ENCODE assay signal across 18 cellular contexts in genomic region chr13:72208112-72208645, GRCh38.
DNase-seq lines count a peak whose midpoint lies in the region; ATAC-seq and TF ChIP-seq lines count a peak whose summit lies in the region.
"Had no signal": no experiment of that assay in that cellular context is flagged by ENCODE, and none has a peak within 500 bp of the region (broad histone marks: within the 10 kb centered on the region; RNA-seq: fewer than 3 reads in every experiment).

No MANE protein-coding gene starts in this region.

- H3K4me3 Mint-ChIP-seq in MCF 10A (ENCODE audit: unreplicated experiment): no peak overlapping the region
- H3K4me3 Mint-ChIP-seq: IgD-negative memory B cell had no signal

- in situ Hi-C loops in mammary epithelial cell (cut with MboI; ENCODE audit: low sequenced_read_pairs in 2 of 2): no loop called here

- peak; percentile 36 for ATAC-seq in esophagus mucosa
- ATAC-seq in left lung: no peak
- no peak for ATAC-seq in GM21717 (IDR thresholded peaks at IDR 0.05; ENCODE audit: unreplicated experiment)

- H3K4me1 ChIP-seq in mammary epithelial cell (ENCODE audit: insufficient read depth, low read length) (peaks cover 29% of the 10 kb centered on the region), testis (no peaks in the 10 kb centered on the region), left lung (no peaks in the 10 kb centered on the region)

- H3K9me3 Mint-ChIP-seq in MCF 10A (ENCODE audit: unreplicated experiment): no peaks in the 10 kb centered on the region

- POLR2A ChIA-PET in MCF 10A (lab: Yijun Ruan, JAX): no interaction called here

- CTCF ChIA-PET in mammary epithelial cell (lab: Charles Lee; ENCODE audit: low non-redundant PET): no interaction called here
- CTCF ChIA-PET in MCF 10A (lab: Yijun Ruan, JAX): interaction anchor here (0.6 to 1.3 kb wide), 3 partner anchors 8 to 362 kb away, joined by 3 to 4 read pairs (median 3); no protein-coding TSS in a partner anchor

- TF ChIP-seq CTCF in mammary epithelial cell (conservative IDR thresholded peaks at IDR 0.05 in 1 of 2, IDR thresholded peaks at IDR 0.05 in 1 of 2; ENCODE audit: extremely low read depth in 1 of 2, insufficient read depth in 1 of 2, low read depth in 1 of 2, low read length in 2 of 2): no peak
- TF ChIP-seq CTCF in MCF 10A (IDR thresholded peaks at IDR 0.05; ENCODE audit: unreplicated experiment): no peak
- no peak for TF ChIP-seq CTCF in testis (IDR thresholded peaks at IDR 0.05)
- TF ChIP-seq CTCF in left lung (IDR thresholded peaks at IDR 0.05): no peak

- no peak for TF ChIP-seq POLR2A in testis (IDR thresholded peaks at IDR 0.05)

- H3K4me2 ChIP-seq in mammary epithelial cell (ENCODE audit: insufficient read depth, low read depth, low read length): no peak overlapping the region

- H3K27ac ChIP-seq in mammary epithelial cell (ENCODE audit: insufficient read depth, low read depth, low read length): no peak overlapping the region
- no peak overlapping the region for H3K27ac ChIP-seq in testis
- no peak overlapping the region for H3K27ac ChIP-seq in left lung

- H3K9ac ChIP-seq in mammary epithelial cell (ENCODE audit: insufficient read depth, low read length): no peak overlapping the region

- intact Hi-C loops in mammary epithelial cell (cut with micrococcal nuclease) (no loop called here), MCF 10A (cut with micrococcal nuclease) (no loop called here), testis (cut with DNase I; ENCODE audit: low total_unique reads) (no loop called here), left lung (cut with DNase I) (no loop called here)

- H3K4me3 ChIP-seq in mammary epithelial cell (replicated peaks in 1 of 3; ENCODE audit: insufficient read depth in 1 of 3, low read depth in 2 of 3, low read length in 3 of 3) (no peak overlapping the region), testis (no peak overlapping the region), left lung (no peak overlapping the region)

- H3K27me3 ChIP-seq in mammary epithelial cell (ENCODE audit: insufficient read depth, low read length): no peaks in the 10 kb centered on the region
- no peaks in the 10 kb centered on the region for H3K27me3 ChIP-seq in testis
- no peaks in the 10 kb centered on the region for H3K27me3 ChIP-seq in left lung

- H3K36me3 Mint-ChIP-seq in MCF 10A (ENCODE audit: insufficient read depth, unreplicated experiment): no peaks in the 10 kb centered on the region
- H3K36me3 Mint-ChIP-seq: IgD-negative memory B cell had no signal

- H3K27ac Mint-ChIP-seq in MCF 10A (ENCODE audit: low read depth, unreplicated experiment): no peak overlapping the region
- H3K27ac Mint-ChIP-seq: IgD-negative memory B cell had no signal

- DNase-seq in mammary epithelial cell (peak; percentile 35), MCF 10A (ENCODE audit: unreplicated experiment) (no peak), NCI-H82 treated with DMSO at 0.1 percent for 48 hours (lab: John Stamatoyannopoulos, UW; ENCODE audit: unreplicated experiment) (peak; percentile 30), testis (no peak), left lung (no peak), NCI-H510A treated with DMSO at 0.1 percent for 48 hours (lab: John Stamatoyannopoulos, UW) (no peak)
- DNase-seq: 8988T, C1 segment of cervical spinal cord, Kasumi-1, NCI-H187 treated with DMSO at 0.1 percent for 48 hours, NCI-H2171, NCI-H524 treated with DMSO at 0.1 percent for 48 hours, RPMI8226, SIG-M5, SW 1271 had no signal

- no peaks in the 10 kb centered on the region for H3K79me2 ChIP-seq in mammary epithelial cell (ENCODE audit: insufficient read depth, low read length)

- no peak overlapping the region for H2AFZ ChIP-seq in mammary epithelial cell (ENCODE audit: low read depth, low read length)

- H3K9me3 ChIP-seq in mammary epithelial cell (replicated peaks; ENCODE audit: insufficient read depth, low read length) (no peaks in the 10 kb centered on the region), testis (no peaks in the 10 kb centered on the region), left lung (no peaks in the 10 kb centered on the region)

- no peaks in the 10 kb centered on the region for H3K27me3 Mint-ChIP-seq in MCF 10A (ENCODE audit: insufficient read depth, unreplicated experiment)
- H3K27me3 Mint-ChIP-seq: IgD-negative memory B cell had no signal

- no TSS peak for BruUV-seq in mammary epithelial cell (replicated peaks; lab: Mats Ljungman, UMichigan)
- no TSS peak for BruUV-seq in MCF 10A (replicated peaks; lab: Mats Ljungman, UMichigan)

- peaks cover 33% of the 10 kb centered on the region for H3K4me1 Mint-ChIP-seq in MCF 10A (ENCODE audit: insufficient read depth, unreplicated experiment)
- H3K4me1 Mint-ChIP-seq: IgD-negative memory B cell had no signal

- H3K36me3 ChIP-seq in mammary epithelial cell (ENCODE audit: insufficient read depth, low read length): no peaks in the 10 kb centered on the region
- H3K36me3 ChIP-seq in testis (ENCODE audit: low read depth, missing control alignments): no peaks in the 10 kb centered on the region
- no peaks in the 10 kb centered on the region for H3K36me3 ChIP-seq in left lung

- dilution Hi-C loops in mammary epithelial cell (cut with HindIII; ENCODE audit: low sequenced_read_pairs): no loop called here

- H4K20me1 ChIP-seq in mammary epithelial cell (ENCODE audit: insufficient read depth, low read length): no peaks in the 10 kb centered on the region

Comparison
In these comparisons a context has a peak if more than half of its experiments do, and no peak if none do; other contexts are left out.
1. DNase-seq: peak in mammary epithelial cell (single experiment) and NCI-H82 treated with DMSO at 0.1 percent for 48 hours (single experiment); none in MCF 10A (single experiment), testis (single experiment), left lung (0 of 2) and NCI-H510A treated with DMSO at 0.1 percent for 48 hours (single experiment).